In the genomic region with DNA sequence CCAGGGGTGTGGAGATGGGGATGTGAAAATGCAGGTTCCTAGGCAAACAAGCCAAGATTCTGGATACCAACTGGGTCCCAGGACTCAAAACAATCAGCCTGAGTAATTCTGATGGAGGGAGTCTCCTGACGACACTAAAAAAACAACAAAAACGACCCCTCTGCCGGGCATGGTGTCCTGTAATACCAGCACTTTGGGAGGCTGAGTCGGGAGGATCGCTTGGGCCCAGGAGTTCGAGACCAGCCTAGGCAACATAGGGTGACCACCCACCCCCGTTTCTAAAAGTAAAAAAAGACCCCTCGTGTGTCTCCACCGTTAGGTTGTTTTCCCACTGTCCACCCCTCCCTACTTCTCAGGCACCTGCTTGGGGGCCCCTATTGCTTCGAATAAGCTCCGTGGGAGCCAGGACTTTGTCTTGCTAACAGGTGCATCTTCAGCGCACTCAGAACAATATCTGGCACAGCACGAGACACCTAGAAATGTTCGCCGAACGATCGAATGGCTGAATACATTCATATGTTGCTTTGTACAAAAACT, we compare ENCODE assay signal across 8 cellular contexts. TPM values are rescaled to one million over a fixed set of nuclear protein-coding genes. Genes with fewer than 3 reads are reported as not detected.
DNase-seq lines count a peak whose midpoint lies in the region; ATAC-seq and TF ChIP-seq lines count a peak whose summit lies in the region.

No MANE protein-coding gene starts in this region.

- in situ Hi-C loops in brain microvascular endothelial cell (cut with HindIII; ENCODE audit: low pct_ligation_motif_present, low sequenced_read_pairs), result no loop called here

- no peak for DNase-seq in Jurkat, Clone E6-1 (ENCODE audit: low read depth, low spot score)
- DNase-seq in brain microvascular endothelial cell, result no peak
- DNase-seq in mucosa of descending colon, result peak in 2 of 3 donors; percentile 26 to 32
- DNase-seq in NCI-H1436 treated with DMSO at 0.1 percent for 48 hours (lab: John Stamatoyannopoulos, UW), result no peak
- DNase-seq in NCI-H2081 treated with DMSO at 0.1 percent for 48 hours (lab: John Stamatoyannopoulos, UW), result no peak

- H3K27ac ChIP-seq in ACC112 (ENCODE audit: low read depth, low read length), result peak overlapping the region; percentile 78
- peak overlapping the region; percentile 99 for H3K27ac ChIP-seq in brain microvascular endothelial cell

- H3K9me3 ChIP-seq in mucosa of descending colon, result no peaks in the 10 kb centered on the region

- H3K27me3 ChIP-seq in ACC112 (ENCODE audit: insufficient read depth, low read length) (no peaks in the 10 kb centered on the region), brain microvascular endothelial cell (replicated peaks) (no peaks in the 10 kb centered on the region)

- peak overlapping the region; percentile 89 for H2AFZ ChIP-seq in ACC112 (ENCODE audit: low read length, unreplicated experiment)

- H3K36me3 ChIP-seq in ACC112 (ENCODE audit: insufficient read depth, low read length) (peaks cover 10% of the 10 kb centered on the region; the same call in 1 of the 2 replicates), brain microvascular endothelial cell (replicated peaks) (no peaks in the 10 kb centered on the region), mucosa of descending colon (ENCODE audit: low read depth) (no peaks in the 10 kb centered on the region)

- H3K4me1 ChIP-seq in ACC112 (ENCODE audit: control insufficient read depth, insufficient read depth, low read length, unreplicated experiment), result peaks cover 16% of the 10 kb centered on the region
- peaks cover 21% of the 10 kb centered on the region for H3K4me1 ChIP-seq in mucosa of descending colon (ENCODE audit: low read depth)

- H3K79me2 ChIP-seq in ACC112 (ENCODE audit: control insufficient read depth, insufficient read depth, low read length, unreplicated experiment), result peaks cover 58% of the 10 kb centered on the region

- ATAC-seq in mucosa of descending colon (no peak), HG03135 (IDR thresholded peaks at IDR 0.05; ENCODE audit: unreplicated experiment) (no peak), HG02642 (IDR thresholded peaks at IDR 0.05; ENCODE audit: poor library complexity, unreplicated experiment) (no peak)

- H3K4me3 ChIP-seq in ACC112 (ENCODE audit: low read depth, low read length) (peak overlapping the region; percentile 83), brain microvascular endothelial cell (ENCODE audit: low read depth, low read length) (peak overlapping the region; percentile 89), mucosa of descending colon (peak overlapping the region; percentile 63)
- H3K4me3 ChIP-seq in Jurkat, Clone E6-1 (ENCODE audit: low read length), result peak overlapping the region; percentile 96

- TF ChIP-seq CTCF in brain microvascular endothelial cell (IDR thresholded peaks at IDR 0.05; ENCODE audit: low read depth, low read length, missing control alignments) (no peak), mucosa of descending colon (IDR thresholded peaks at IDR 0.05) (no peak)

- intact Hi-C loops in mucosa of descending colon (cut with DNase I, micrococcal nuclease), result no loop called here

RNA-seq across cellular contexts. Expression of a gene that starts 0.7 kb away (rescaled TPM):
- polyA plus RNA-seq in Jurkat, Clone E6-1 (2012; ENCODE audit: insufficient read depth, insufficient read length), result 18.4 TPM
- 10 to 100 TPM; 13.3 to 21.8 (median 17.4) TPM for total RNA-seq in mucosa of descending colon

Comparison
In these comparisons a context has a peak if more than half of its experiments do, and no peak if none do; other contexts are left out.
1. DNase-seq: peak in mucosa of descending colon (2 of 3); none in Jurkat, Clone E6-1 (single experiment), brain microvascular endothelial cell (single experiment), NCI-H1436 treated with DMSO at 0.1 percent for 48 hours (single experiment) and NCI-H2081 treated with DMSO at 0.1 percent for 48 hours (single experiment).
2. Peak in every context shown above with its lines, with median percentiles within 50 percentile points of each other: H3K4me3 ChIP-seq.